ENCODE assay signal across 12 cellular contexts in the genomic region with DNA sequence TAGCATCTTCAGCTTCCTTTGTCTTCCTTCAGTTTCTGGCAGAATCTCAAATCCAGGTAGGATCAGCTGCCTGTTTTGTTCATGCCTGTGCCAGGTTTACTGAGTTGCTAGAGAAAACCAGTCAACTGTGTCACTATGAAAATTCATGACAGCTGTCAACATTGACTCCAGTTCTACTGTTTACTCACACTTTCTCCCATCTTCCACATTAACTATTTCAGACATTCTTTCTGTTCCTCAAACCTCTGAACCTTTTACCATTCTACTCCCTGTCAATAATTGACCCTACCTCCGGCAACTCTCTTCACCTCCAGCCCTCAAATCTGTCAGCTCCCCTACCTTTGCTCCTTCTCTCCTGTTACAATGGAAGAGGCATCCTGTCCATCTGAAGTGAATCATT. TPM values are rescaled to one million over a fixed set of nuclear protein-coding genes. Genes with fewer than 3 reads are reported as not detected.
DNase-seq lines count a peak whose midpoint lies in the region; ATAC-seq and TF ChIP-seq lines count a peak whose summit lies in the region.
"Had no signal": no experiment of that assay in that cellular context is flagged by ENCODE, and none has a peak within 500 bp of the region (broad histone marks: within the 10 kb centered on the region; RNA-seq: fewer than 3 reads in every experiment).

No MANE protein-coding gene starts in this region.

- H3K27me3 ChIP-seq in brain microvascular endothelial cell (replicated peaks) (no peaks in the 10 kb centered on the region), A673 (replicated peaks; ENCODE audit: insufficient read depth, low read depth, low read length, poor library complexity) (peaks cover 57% of the 10 kb centered on the region)

- ATAC-seq in GM19372 (IDR thresholded peaks at IDR 0.05; ENCODE audit: low read depth, unreplicated experiment) (peak; percentile 81), HG02938 (IDR thresholded peaks at IDR 0.05; ENCODE audit: unreplicated experiment) (peak; percentile 74), left lobe of liver (no peak)
- ATAC-seq: activated CD8-positive, alpha-beta memory T cell treated with anti-CD3 and anti-CD28 coated beads, Interleukin-2, amount 10 ng/mL, durations not matched to agents 7 days and 5 days had no signal

- no TSS peak for BruUV-seq in A673 (replicated peaks; lab: Mats Ljungman, UMichigan)

- intact Hi-C loops in A673 (cut with micrococcal nuclease; ENCODE audit: unreplicated experiment): no loop called here

- no peak overlapping the region for H3K4me3 ChIP-seq in brain microvascular endothelial cell (ENCODE audit: low read depth, low read length)
- H3K4me3 ChIP-seq in A673 (ENCODE audit: low read depth, low read length, poor library complexity, severe bottlenecking): no peak overlapping the region

- TF ChIP-seq CTCF in brain microvascular endothelial cell (IDR thresholded peaks at IDR 0.05; ENCODE audit: low read depth, low read length, missing control alignments) (no peak), A673 (conservative IDR thresholded peaks at IDR 0.05; ENCODE audit: low read depth, low read length) (no peak)

- in situ Hi-C loops in brain microvascular endothelial cell (cut with HindIII; ENCODE audit: low pct_ligation_motif_present, low sequenced_read_pairs): no loop called here

- H3K36me3 ChIP-seq in brain microvascular endothelial cell (replicated peaks): no peaks in the 10 kb centered on the region
- H3K36me3 ChIP-seq in A673 (ENCODE audit: insufficient read depth, low read length, poor library complexity, severe bottlenecking): no peaks in the 10 kb centered on the region

- H3K27ac ChIP-seq in brain microvascular endothelial cell (no peak overlapping the region), A673 (ENCODE audit: low read depth, low read length, poor library complexity, severe bottlenecking) (no peak overlapping the region)
- H3K27ac ChIP-seq: RWPE1 had no signal

- peak; percentile 8 for DNase-seq in COLO668 (lab: John Stamatoyannopoulos, UW; ENCODE audit: unreplicated experiment)
- DNase-seq in NCI-H2029 (lab: John Stamatoyannopoulos, UW): peak; percentile 55
- no peak for DNase-seq in left lobe of liver (ENCODE audit: low spot score)
- DNase-seq in brain microvascular endothelial cell: no peak
- DNase-seq in activated CD4-positive, alpha-beta T cell treated with anti-CD3 and anti-CD28 coated beads, Interleukin-2, amount 50 U/mL, for 48 hours: no peak
- DNase-seq in A673 (ENCODE audit: low spot score): no peak
- DNase-seq: activated CD8-positive, alpha-beta memory T cell treated with anti-CD3 and anti-CD28 coated beads, Interleukin-2, amount 10 ng/mL, durations not matched to agents 7 days and 5 days; foreskin melanocyte; IMR-90 had no signal

- CTCF ChIA-PET in A673 (lab: Charles Lee): no interaction called here

- H3K4me1 ChIP-seq in A673 (ENCODE audit: insufficient read depth, low read length, poor library complexity, severe bottlenecking): no peaks in the 10 kb centered on the region

- H3K9me3 ChIP-seq in A673 (ENCODE audit: low read depth, low read length, poor library complexity, severe bottlenecking): no peaks in the 10 kb centered on the region

- POLR2A ChIA-PET in A673 (lab: Charles Lee; ENCODE audit: low non-redundant PET): no interaction called here

RNA-seq across cellular contexts. Expression of a gene that starts 8.5 kb away (rescaled TPM):
- total RNA-seq in left lobe of liver: 3.8 TPM
- 0.31 and 0.34 TPM in 2 replicates for total RNA-seq in A673 (2021)

RNA-seq across cellular contexts. Expression of a gene that starts 32.5 kb away (rescaled TPM):
- total RNA-seq in left lobe of liver: 0.33 TPM
- not detected in 2 replicates for total RNA-seq in A673 (2021)

Comparison
In these comparisons a context has a peak if more than half of its experiments do, and no peak if none do; other contexts are left out.
1. DNase-seq: peak in COLO668 (single experiment) and NCI-H2029 (single experiment); none in left lobe of liver (single experiment), brain microvascular endothelial cell (single experiment), activated CD4-positive, alpha-beta T cell treated with anti-CD3 and anti-CD28 coated beads, Interleukin-2, amount 50 U/mL, for 48 hours (0 of 2) and A673 (single experiment).